9 cellular contexts compared by ENCODE assay signal in genomic region chr18:6004119-6004518, GRCh38.
DNase-seq lines count a peak whose midpoint lies in the region; ATAC-seq and TF ChIP-seq lines count a peak whose summit lies in the region.
"Had no signal": no experiment of that assay in that cellular context is flagged by ENCODE, and none has a peak within 500 bp of the region (broad histone marks: within the 10 kb centered on the region; RNA-seq: fewer than 3 reads in every experiment).

No MANE protein-coding gene starts in this region.

- TF ChIP-seq POLR2A in right lobe of liver (IDR thresholded peaks at IDR 0.05) (no peak), esophagus muscularis mucosa (IDR thresholded peaks at IDR 0.05; ENCODE audit: low read depth) (no peak)

- no peak for TF ChIP-seq EP300 in esophagus muscularis mucosa (IDR thresholded peaks at IDR 0.05)

- no peaks in the 10 kb centered on the region for H3K36me3 ChIP-seq in right lobe of liver
- H3K36me3 ChIP-seq in esophagus muscularis mucosa, result no peaks in the 10 kb centered on the region

- CTCF ChIA-PET in activated CD8-positive, alpha-beta memory T cell treated with anti-CD3 and anti-CD28 coated beads, Interleukin-2, amount 10 ng/mL, durations not matched to agents 7 days and 5 days (lab: Charles Lee), result no interaction called here

- H3K4me3 ChIP-seq in right lobe of liver, result no peak overlapping the region
- no peak overlapping the region for H3K4me3 ChIP-seq in esophagus muscularis mucosa
- H3K4me3 ChIP-seq: GM23248 had no signal

- ATAC-seq in activated CD8-positive, alpha-beta memory T cell treated with anti-CD3 and anti-CD28 coated beads, Interleukin-2, amount 10 ng/mL, durations not matched to agents 7 days and 5 days, result peak; percentile 51
- ATAC-seq in GM21723 (IDR thresholded peaks at IDR 0.05; ENCODE audit: unreplicated experiment), result peak; percentile 67
- ATAC-seq in HG03159 (IDR thresholded peaks at IDR 0.05; ENCODE audit: unreplicated experiment), result peak; percentile 75
- ATAC-seq in stimulated activated memory B cell treated with anti-CD40 and anti-IgM and Interleukin-4, amounts not matched to agents 10 μg/mL and 1 μg/mL and 100 μg/mL, for 72 hours, result peak; percentile 60
- no peak for ATAC-seq in right lobe of liver

- peaks cover 1% of the 10 kb centered on the region for H3K36me3 Mint-ChIP-seq in activated CD8-positive, alpha-beta memory T cell treated with anti-CD3 and anti-CD28 coated beads, Interleukin-2, amount 10 ng/mL, durations not matched to agents 7 days and 5 days
- H3K36me3 Mint-ChIP-seq in stimulated activated memory B cell treated with anti-CD40 and anti-IgM and Interleukin-4, amounts not matched to agents 10 μg/mL and 1 μg/mL and 100 μg/mL, for 72 hours, result peaks cover 12% of the 10 kb centered on the region

- no peak for DNase-seq in activated CD8-positive, alpha-beta memory T cell treated with anti-CD3 and anti-CD28 coated beads, Interleukin-2, amount 10 ng/mL, durations not matched to agents 7 days and 5 days
- DNase-seq in activated CD8-positive, alpha-beta memory T cell treated with anti-CD3 and anti-CD28 coated beads, Interleukin-2, amount 50 U/mL, for 48 hours, result no peak
- DNase-seq in right lobe of liver (no peak), dermis blood vessel endothelial cell (no peak), esophagus muscularis mucosa (ENCODE audit: extremely low spot score) (no peak)
- DNase-seq: GM23248 had no signal

- TF ChIP-seq CTCF in right lobe of liver (IDR thresholded peaks at IDR 0.05) (no peak), esophagus muscularis mucosa (IDR thresholded peaks at IDR 0.05) (no peak)

- no peak overlapping the region for H3K4me3 Mint-ChIP-seq in activated CD8-positive, alpha-beta memory T cell treated with anti-CD3 and anti-CD28 coated beads, Interleukin-2, amount 10 ng/mL, durations not matched to agents 7 days and 5 days
- no peak overlapping the region for H3K4me3 Mint-ChIP-seq in stimulated activated memory B cell treated with anti-CD40 and anti-IgM and Interleukin-4, amounts not matched to agents 10 μg/mL and 1 μg/mL and 100 μg/mL, for 72 hours

- peaks cover 9% of the 10 kb centered on the region for H3K4me1 Mint-ChIP-seq in activated CD8-positive, alpha-beta memory T cell treated with anti-CD3 and anti-CD28 coated beads, Interleukin-2, amount 10 ng/mL, durations not matched to agents 7 days and 5 days
- peaks cover 15% of the 10 kb centered on the region for H3K4me1 Mint-ChIP-seq in stimulated activated memory B cell treated with anti-CD40 and anti-IgM and Interleukin-4, amounts not matched to agents 10 μg/mL and 1 μg/mL and 100 μg/mL, for 72 hours

- no peaks in the 10 kb centered on the region for H3K9me3 ChIP-seq in right lobe of liver
- H3K9me3 ChIP-seq in esophagus muscularis mucosa, result peaks cover 0 to 9% (median 8%) of the 10 kb centered on the region in 4 donors

- H3K27me3 ChIP-seq in right lobe of liver, result no peaks in the 10 kb centered on the region
- H3K27me3 ChIP-seq in esophagus muscularis mucosa, result no peaks in the 10 kb centered on the region

- intact Hi-C loops in right lobe of liver (cut with DNase I) (no loop called here), esophagus muscularis mucosa (cut with DNase I) (no loop called here)

- H3K9me3 Mint-ChIP-seq in activated CD8-positive, alpha-beta memory T cell treated with anti-CD3 and anti-CD28 coated beads, Interleukin-2, amount 10 ng/mL, durations not matched to agents 7 days and 5 days (ENCODE audit: low read depth), result peaks cover 11% of the 10 kb centered on the region
- peaks cover 10% of the 10 kb centered on the region for H3K9me3 Mint-ChIP-seq in stimulated activated memory B cell treated with anti-CD40 and anti-IgM and Interleukin-4, amounts not matched to agents 10 μg/mL and 1 μg/mL and 100 μg/mL, for 72 hours

- H3K4me1 ChIP-seq in right lobe of liver (peaks cover 0 to 2% (median 0%) of the 10 kb centered on the region in 4 donors), esophagus muscularis mucosa (no peaks in the 10 kb centered on the region)

- H3K27me3 Mint-ChIP-seq in activated CD8-positive, alpha-beta memory T cell treated with anti-CD3 and anti-CD28 coated beads, Interleukin-2, amount 10 ng/mL, durations not matched to agents 7 days and 5 days, result peaks cover 2% of the 10 kb centered on the region
- H3K27me3 Mint-ChIP-seq in stimulated activated memory B cell treated with anti-CD40 and anti-IgM and Interleukin-4, amounts not matched to agents 10 μg/mL and 1 μg/mL and 100 μg/mL, for 72 hours, result no peaks in the 10 kb centered on the region

- H3K27ac ChIP-seq in right lobe of liver, result no peak overlapping the region
- H3K27ac ChIP-seq in esophagus muscularis mucosa (replicated peaks in 1 of 4), result no peak overlapping the region
- H3K27ac ChIP-seq: GM23248 had no signal

- WGBS in right lobe of liver (ENCODE audit: insufficient coverage, low coverage, low lambda C conversion rate, missing lambda C conversion rate), result 59% methylated on average over 3 of the region's 3 CpGs
- WGBS in esophagus muscularis mucosa, result 83% methylated on average over 3 of the region's 3 CpGs

- no peak overlapping the region for H3K27ac Mint-ChIP-seq in activated CD8-positive, alpha-beta memory T cell treated with anti-CD3 and anti-CD28 coated beads, Interleukin-2, amount 10 ng/mL, durations not matched to agents 7 days and 5 days
- no peak overlapping the region for H3K27ac Mint-ChIP-seq in stimulated activated memory B cell treated with anti-CD40 and anti-IgM and Interleukin-4, amounts not matched to agents 10 μg/mL and 1 μg/mL and 100 μg/mL, for 72 hours

Comparison
In these comparisons a context has a peak if more than half of its experiments do, and no peak if none do; other contexts are left out.
1. ATAC-seq: peak in activated CD8-positive, alpha-beta memory T cell treated with anti-CD3 and anti-CD28 coated beads, Interleukin-2, amount 10 ng/mL, durations not matched to agents 7 days and 5 days (single experiment), GM21723 (single experiment), HG03159 (single experiment) and stimulated activated memory B cell treated with anti-CD40 and anti-IgM and Interleukin-4, amounts not matched to agents 10 μg/mL and 1 μg/mL and 100 μg/mL, for 72 hours (single experiment); none in right lobe of liver (0 of 4).